1 cellular context compared by ENCODE assay signal in genomic region chr20:33663161-33664084, GRCh38.
TF ChIP-seq lines count a peak whose summit lies in the region.

No MANE protein-coding gene starts in this region.

TF ChIP-seq in K562, 482 proteins besides CTCF, POLR2A, EP300 and RAD21 (continued from another document and continues in another):
- TF ChIP-seq CREB3 (tag; conservative IDR thresholded peaks at IDR 0.05; ENCODE audit: low read depth) (no peak), IRF9 (tag; IDR thresholded peaks at IDR 0.05) (no peak), ZBTB7A (IDR thresholded peaks at IDR 0.05; ENCODE audit: borderline replicate concordance, control insufficient read depth, low read depth, low read length) (peak; percentile 38; the same call in 1 of the 2 replicates), E2F6 (IDR thresholded peaks at IDR 0.05; ENCODE audit: borderline replicate concordance in 1 of 2, extremely low read depth in 1 of 2, insufficient read depth in 1 of 2, insufficient read length in 1 of 2, low read depth in 1 of 2, low read length in 1 of 2, poor library complexity in 1 of 2, severe bottlenecking in 1 of 2) (peak; percentile 62 to 74), PTTG1 (tag; IDR thresholded peaks at IDR 0.05; ENCODE audit: low read depth) (no peak), FOXO4 (CRISPR knock-in tag; IDR thresholded peaks at IDR 0.05) (no peak), SRSF1 (IDR thresholded peaks at IDR 0.05; ENCODE audit: low read depth, low read length) (0 out of 2 replicates have a peak, but pooled peaks have one; percentile 32), POLR2B (IDR thresholded peaks at IDR 0.05; ENCODE audit: low read depth, partially characterized antibody) (peak; percentile 52), FOSL1 (tag; conservative IDR thresholded peaks at IDR 0.05) (no peak), ETV6 (IDR thresholded peaks at IDR 0.05; ENCODE audit: borderline replicate concordance in 1 of 2, low read depth in 2 of 2, low read length in 1 of 2) (no peak), ETV6 (CRISPR knock-in tag; IDR thresholded peaks at IDR 0.05; ENCODE audit: borderline replicate concordance) (no peak), RAD51 (IDR thresholded peaks at IDR 0.05; ENCODE audit: borderline replicate concordance, low read depth) (no peak), FOXP1 (CRISPR knock-in tag; IDR thresholded peaks at IDR 0.05) (no peak), ZNF263 (CRISPR knock-in tag; IDR thresholded peaks at IDR 0.05; ENCODE audit: borderline replicate concordance) (no peak), RERE (CRISPR knock-in tag; IDR thresholded peaks at IDR 0.05; ENCODE audit: borderline replicate concordance) (0 out of 2 replicates have a peak, but pooled peaks have one; percentile 35), CEBPG (CRISPR knock-in tag; IDR thresholded peaks at IDR 0.05) (no peak), CEBPG (tag; conservative IDR thresholded peaks at IDR 0.05 in 1 of 2, IDR thresholded peaks at IDR 0.05 in 1 of 2) (no peak), HDAC3 (IDR thresholded peaks at IDR 0.05; ENCODE audit: borderline replicate concordance, partially characterized antibody) (no peak), SUPT5H (IDR thresholded peaks at IDR 0.05) (peak; percentile 77), MBD2 (IDR thresholded peaks at IDR 0.05; ENCODE audit: borderline replicate concordance, low read depth) (no peak), TCF7L2 (IDR thresholded peaks at IDR 0.05; ENCODE audit: low read depth, low read length) (no peak), NUFIP1 (IDR thresholded peaks at IDR 0.05; ENCODE audit: partially characterized antibody) (no peak), ZBTB26 (CRISPR knock-in tag; IDR thresholded peaks at IDR 0.05) (peak; percentile 53), ESRRB (CRISPR knock-in tag; IDR thresholded peaks at IDR 0.05; ENCODE audit: borderline replicate concordance) (0 out of 2 replicates have a peak, but pooled peaks have one; percentile 54), SP1 (CRISPR knock-in tag; IDR thresholded peaks at IDR 0.05) (no peak), KLF6 (CRISPR knock-in tag; IDR thresholded peaks at IDR 0.05; ENCODE audit: borderline replicate concordance) (peak; percentile 68; the same call in 1 of the 2 replicates), PRMT5 (CRISPR knock-in tag; IDR thresholded peaks at IDR 0.05) (no peak), HNRNPK (IDR thresholded peaks at IDR 0.05; ENCODE audit: low read depth, low read length, poor library complexity, severe bottlenecking) (no peak), THRAP3 (IDR thresholded peaks at IDR 0.05; ENCODE audit: borderline replicate concordance) (no peak), MCM3 (IDR thresholded peaks at IDR 0.05) (no peak), IRF1 (CRISPR knock-in tag; IDR thresholded peaks at IDR 0.05; ENCODE audit: borderline replicate concordance) (no peak), ZMIZ1 (IDR thresholded peaks at IDR 0.05; ENCODE audit: low read depth in 2 of 2, low read length in 2 of 2) (no peak), CREB5 (CRISPR knock-in tag; IDR thresholded peaks at IDR 0.05) (no peak), ZSCAN29 (IDR thresholded peaks at IDR 0.05) (no peak), MEF2D (tag; conservative IDR thresholded peaks at IDR 0.05; ENCODE audit: low read depth) (no peak), ATF3 (IDR thresholded peaks at IDR 0.05) (no peak), ATF3 (CRISPR knock-in tag; conservative IDR thresholded peaks at IDR 0.05) (no peak), HMGXB4 (CRISPR knock-in tag; IDR thresholded peaks at IDR 0.05) (no peak), ZZZ3 (IDR thresholded peaks at IDR 0.05) (no peak)
